In genomic region chr17:66803474-66803951, GRCh38 we compare ENCODE assay signal across 1 cellular context.
TF ChIP-seq lines count a peak whose summit lies in the region.

No MANE protein-coding gene starts in this region.

TF ChIP-seq in H1, 55 proteins besides CTCF, POLR2A, EP300 and RAD21:
- TF ChIP-seq SP1 (IDR thresholded peaks at IDR 0.05; ENCODE audit: low read depth, low read length) (0 out of 2 replicates have a peak, but pooled peaks have one; percentile 35), RBBP5 (IDR thresholded peaks at IDR 0.05; ENCODE audit: borderline replicate concordance, low read depth, low read length) (0 out of 2 replicates have a peak, but pooled peaks have one; percentile 46), SUZ12 (IDR thresholded peaks at IDR 0.05; ENCODE audit: low read length) (no peak), CBX5 (IDR thresholded peaks at IDR 0.05; ENCODE audit: low read depth, low read length) (no peak), E2F6 (IDR thresholded peaks at IDR 0.05) (peak; percentile 46), MAX (IDR thresholded peaks at IDR 0.05) (peak; percentile 68), ASH2L (IDR thresholded peaks at IDR 0.05; ENCODE audit: low read length) (peak; percentile 25)
